ENCODE assay signal across 33 cellular contexts in the genomic region with DNA sequence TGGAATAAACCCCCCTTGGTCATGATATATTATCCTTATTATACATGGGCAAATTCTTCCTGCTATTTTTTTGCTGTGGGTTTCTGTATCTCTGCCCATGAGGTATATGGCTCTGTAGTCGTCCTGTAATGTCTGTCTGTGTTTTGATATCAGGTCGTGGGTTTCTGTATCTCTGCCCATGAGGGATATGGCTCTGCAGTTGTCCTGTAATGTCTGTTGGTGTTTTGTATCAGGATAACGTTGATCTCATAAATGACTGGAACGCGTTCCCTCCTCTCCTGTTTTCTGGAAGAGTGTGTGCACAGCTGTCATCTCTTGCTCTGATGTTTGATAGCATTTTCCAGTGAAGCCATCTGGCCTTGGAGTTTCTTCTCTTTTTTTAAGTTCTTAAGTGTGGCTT. TPM values are rescaled to one million over a fixed set of nuclear protein-coding genes. Genes with fewer than 3 reads are reported as not detected.
A peak's percentile ranks its signal among the peaks of the same experiment; 100 is the strongest.
DNase-seq lines count a peak whose midpoint lies in the region; TF ChIP-seq lines count a peak whose summit lies in the region.
"Had no signal": no experiment of that assay in that cellular context is flagged by ENCODE, and none has a peak within 500 bp of the region (broad histone marks: within the 10 kb centered on the region; RNA-seq: fewer than 3 reads in every experiment).

No MANE protein-coding gene starts in this region.

- peaks cover 44% of the 10 kb centered on the region for H3K27me3 Mint-ChIP-seq in chondrocyte (ENCODE audit: low read depth)
- H3K27me3 Mint-ChIP-seq: memory B cell had no signal

- no peaks in the 10 kb centered on the region for H3K9me3 Mint-ChIP-seq in chondrocyte (ENCODE audit: low read depth)
- H3K9me3 Mint-ChIP-seq: activated naive CD8-positive, alpha-beta T cell treated with anti-CD3 and anti-CD28 coated beads for 36 hours; activated T-cell treated with anti-CD3 and anti-CD28 coated beads, Interleukin-2, amount 50 U/mL, for 4 hours; effector memory CD8-positive, alpha-beta T cell had no signal

- in situ Hi-C loops in brain microvascular endothelial cell (cut with HindIII; ENCODE audit: low pct_ligation_motif_present, low sequenced_read_pairs): no loop called here

- H3K27me3 ChIP-seq in brain microvascular endothelial cell (replicated peaks): no peaks in the 10 kb centered on the region
- H3K27me3 ChIP-seq: BLaER1 had no signal

- H3K27ac Mint-ChIP-seq in chondrocyte (ENCODE audit: unreplicated experiment): no peak overlapping the region
- H3K27ac Mint-ChIP-seq: activated CD8-positive, alpha-beta memory T cell treated with anti-CD3 and anti-CD28 coated beads, Interleukin-2, amount 10 ng/mL, durations not matched to agents 7 days and 5 days; activated naive CD8-positive, alpha-beta T cell treated with anti-CD3 and anti-CD28 coated beads for 36 hours; effector memory CD8-positive, alpha-beta T cell; immature natural killer cell; memory B cell; T-helper 17 cell had no signal

- H3K4me3 Mint-ChIP-seq in chondrocyte (ENCODE audit: unreplicated experiment): no peak overlapping the region
- H3K4me3 Mint-ChIP-seq: activated CD8-positive, alpha-beta memory T cell treated with anti-CD3 and anti-CD28 coated beads, Interleukin-2, amount 10 ng/mL, durations not matched to agents 7 days and 5 days; activated naive CD8-positive, alpha-beta T cell treated with anti-CD3 and anti-CD28 coated beads for 36 hours; activated T-cell treated with anti-CD3 and anti-CD28 coated beads, Interleukin-2, amount 50 U/mL, for 4 hours; effector memory CD8-positive, alpha-beta T cell; immature natural killer cell; memory B cell; neural crest cell; T-helper 17 cell had no signal

- H3K4me3 ChIP-seq in brain microvascular endothelial cell (ENCODE audit: low read depth, low read length): no peak overlapping the region
- H3K4me3 ChIP-seq: BLaER1, pancreas, SK-N-MC, tibial artery had no signal

- peak; percentile 34 for DNase-seq in COR-L47 (lab: John Stamatoyannopoulos, UW)
- DNase-seq in DMS153 treated with DMSO at 0.1 percent for 48 hours (lab: John Stamatoyannopoulos, UW; ENCODE audit: unreplicated experiment): peak; percentile 24
- peak; percentile 1 for DNase-seq in NCI-H2196 treated with DMSO at 0.1 percent for 48 hours (lab: John Stamatoyannopoulos, UW; ENCODE audit: unreplicated experiment)
- peak; percentile 11 for DNase-seq in ecto neural progenitor cell (ENCODE audit: low spot score)
- no peak for DNase-seq in chondrocyte (ENCODE audit: low spot score)
- no peak for DNase-seq in brain microvascular endothelial cell
- no peak for DNase-seq in SKM-1 (lab: John Stamatoyannopoulos, UW; ENCODE audit: unreplicated experiment)
- DNase-seq: activated CD4-positive, alpha-beta T cell treated with anti-CD3 and anti-CD28 coated beads, Interleukin-2, amount 50 U/mL, for 4 hours; activated CD4-positive, CD25-positive, alpha-beta regulatory T cell; activated CD8-positive, alpha-beta memory T cell treated with anti-CD3 and anti-CD28 coated beads, Interleukin-2, amount 10 ng/mL, durations not matched to agents 7 days and 5 days; activated gamma-delta T cell; activated naive CD8-positive, alpha-beta T cell treated with anti-CD3 and anti-CD28 coated beads for 36 hours; activated T-cell treated with anti-CD3 and anti-CD28 coated beads, Interleukin-2, amount 50 U/mL, for 4 hours; anterior cingulate cortex; Caco-2; effector memory CD8-positive, alpha-beta T cell; erythroblast; immature natural killer cell; Karpas-422; NCI-H187 treated with DMSO at 0.1 percent for 48 hours; pancreas; stimulated activated CD4-positive, alpha-beta T cell treated with anti-CD3 and anti-CD28 coated beads, Interleukin-15, amount 100 ng/mL, for 24 hours; stimulated activated CD4-positive, alpha-beta T cell treated with anti-CD3 and anti-CD28 coated beads, Interleukin-4, amount 100 ng/mL, for 4 hours; T-helper 17 cell; tibial artery had no signal

- no peaks in the 10 kb centered on the region for H3K36me3 Mint-ChIP-seq in chondrocyte (ENCODE audit: low read depth)
- H3K36me3 Mint-ChIP-seq: activated CD8-positive, alpha-beta memory T cell treated with anti-CD3 and anti-CD28 coated beads, Interleukin-2, amount 10 ng/mL, durations not matched to agents 7 days and 5 days; activated naive CD8-positive, alpha-beta T cell treated with anti-CD3 and anti-CD28 coated beads for 36 hours; immature natural killer cell; memory B cell had no signal

- H3K36me3 ChIP-seq in brain microvascular endothelial cell (replicated peaks): no peaks in the 10 kb centered on the region
- H3K36me3 ChIP-seq: BLaER1, pancreas, tibial artery had no signal

- H3K27ac ChIP-seq in brain microvascular endothelial cell: no peak overlapping the region
- H3K27ac ChIP-seq: BLaER1, pancreas, RWPE1, SK-N-MC, tibial artery had no signal

- H3K4me1 Mint-ChIP-seq in chondrocyte (ENCODE audit: low read depth): no peaks in the 10 kb centered on the region
- H3K4me1 Mint-ChIP-seq: activated CD8-positive, alpha-beta memory T cell treated with anti-CD3 and anti-CD28 coated beads, Interleukin-2, amount 10 ng/mL, durations not matched to agents 7 days and 5 days; activated naive CD8-positive, alpha-beta T cell treated with anti-CD3 and anti-CD28 coated beads for 36 hours; immature natural killer cell; memory B cell; T-helper 17 cell had no signal

- TF ChIP-seq CTCF in chondrocyte (IDR thresholded peaks at IDR 0.05) (no peak), brain microvascular endothelial cell (IDR thresholded peaks at IDR 0.05; ENCODE audit: low read depth, low read length, missing control alignments) (no peak)

RNA-seq across cellular contexts. Expression of gene SOX1, which starts 57.2 kb away (rescaled TPM):
- not detected in 3 replicates for total RNA-seq in chondrocyte
- total RNA-seq: activated CD8-positive, alpha-beta memory T cell treated with anti-CD3 and anti-CD28 coated beads, Interleukin-2, amount 10 ng/mL, durations not matched to agents 7 days and 5 days; activated naive CD8-positive, alpha-beta T cell treated with anti-CD3 and anti-CD28 coated beads for 36 hours; bronchial epithelial cell; left lobe of liver; pancreas; renal cortical epithelial cell; T-helper 17 cell had no signal

Comparison
In these comparisons a context has a peak if more than half of its experiments do, and no peak if none do; other contexts are left out.
1. DNase-seq: peak in COR-L47 (single experiment), DMS153 treated with DMSO at 0.1 percent for 48 hours (single experiment), NCI-H2196 treated with DMSO at 0.1 percent for 48 hours (single experiment) and ecto neural progenitor cell (single experiment); none in chondrocyte (single experiment), brain microvascular endothelial cell (single experiment) and SKM-1 (single experiment).